Comparison of ENCODE assay signal across 1 cellular context in genomic region chr9:129478461-129478860, GRCh38.
TF ChIP-seq lines count a peak whose summit lies in the region.

No MANE protein-coding gene starts in this region.

TF ChIP-seq in HCT116, 20 proteins besides CTCF, POLR2A, EP300 and RAD21 (continued from another document):
- TF ChIP-seq ZBTB33 (IDR thresholded peaks at IDR 0.05; ENCODE audit: extremely low read depth, insufficient replicate concordance, low read length) = no peak
